In genomic region chr6:149329529-149329928, GRCh38 we compare ENCODE assay signal across 26 cellular contexts. TPM values are rescaled to one million over a fixed set of nuclear protein-coding genes. Genes with fewer than 3 reads are reported as not detected.
DNase-seq lines count a peak whose midpoint lies in the region; ATAC-seq, FAIRE-seq and TF ChIP-seq lines count a peak whose summit lies in the region.
"Had no signal": no experiment of that assay in that cellular context is flagged by ENCODE, and none has a peak within 500 bp of the region (broad histone marks: within the 10 kb centered on the region; RNA-seq: fewer than 3 reads in every experiment).

No MANE protein-coding gene starts in this region.

- no peak for TF ChIP-seq RAD21 in GM12878 (IDR thresholded peaks at IDR 0.05; ENCODE audit: insufficient read depth, low read depth, low read length)

- peak overlapping the region; percentile 54 for H3K4me2 ChIP-seq in GM12878 (ENCODE audit: control insufficient read depth, insufficient read depth)
- H3K4me2 ChIP-seq: hepatocyte, SK-N-SH had no signal

- H3K27me3 ChIP-seq in GM12878 (replicated peaks in 1 of 2; ENCODE audit: control insufficient read depth in 2 of 2, insufficient read depth in 2 of 2, low read length in 1 of 2) = no peaks in the 10 kb centered on the region
- H3K27me3 ChIP-seq: body of pancreas, hepatocyte, sigmoid colon, suprapubic skin had no signal

- no TSS peak for BruUV-seq in GM12878 (replicated peaks; lab: Mats Ljungman, UMichigan)

- POLR2A ChIA-PET in GM12878 (lab: Charles Lee) = no interaction called here
- POLR2A ChIA-PET in HEK293T (lab: Yijun Ruan, JAX) = interaction anchor here (0.9 kb wide), 1 partner anchor 12 kb away, joined by 3 read pairs; the partner anchor contains the start of gene TAB2

- H3K36me3 Mint-ChIP-seq in natural killer cell treated with Interleukin-12 subunit alpha and Interleukin-12 subunit beta and Interleukin-15 and Interleukin-18, amount 100 ng/mL, for 72 hours = no peaks in the 10 kb centered on the region
- no peaks in the 10 kb centered on the region for H3K36me3 Mint-ChIP-seq in natural killer cell
- H3K36me3 Mint-ChIP-seq in T-helper 2 cell treated with Interferon-gamma antibody and Interleukin-4, amounts not matched to agents 5 μg/mL and 100 μg/mL, for 36 hours (ENCODE audit: low read depth) = peaks cover 21% of the 10 kb centered on the region

- no peak overlapping the region for H3K9ac ChIP-seq in GM12878 (ENCODE audit: control insufficient read depth, insufficient read depth, low read length)
- H3K9ac ChIP-seq: SK-N-SH had no signal

- H3K27ac ChIP-seq in GM12878 (ENCODE audit: control insufficient read depth, insufficient read depth) (no peak overlapping the region), substantia nigra (ENCODE audit: low read depth, low read length, poor library complexity, severe bottlenecking) (no peak overlapping the region)
- H3K27ac ChIP-seq: body of pancreas, hepatocyte, left ventricle myocardium inferior, RWPE1, sigmoid colon, suprapubic skin had no signal

- 40% methylated on average over 1 of the region's 1 CpG for WGBS in GM12878 (ENCODE audit: insufficient coverage, insufficient replicate concordance, low lambda C conversion rate, missing lambda C conversion rate)

- DNase-seq in natural killer cell treated with Interleukin-12 subunit alpha and Interleukin-12 subunit beta and Interleukin-15 and Interleukin-18, amount 100 ng/mL, for 72 hours (ENCODE audit: low spot score) = no peak
- DNase-seq in natural killer cell = no peak
- DNase-seq in T-helper 2 cell treated with Interferon-gamma antibody and Interleukin-4, amounts not matched to agents 5 μg/mL and 100 μg/mL, for 36 hours (ENCODE audit: low spot score) = no peak
- no peak for DNase-seq in GM12878 (ENCODE audit: low read depth, low spot score)
- no peak for DNase-seq in substantia nigra (lab: John Stamatoyannopoulos, UW)
- no peak for DNase-seq in HEK293T (ENCODE audit: extremely low spot score)
- no peak for DNase-seq in D341Med (ENCODE audit: low spot score)
- DNase-seq: activated CD8-positive, alpha-beta memory T cell treated with anti-CD3 and anti-CD28 coated beads, Interleukin-2, amount 50 U/mL, for 48 hours; body of pancreas; DMS79; effector memory CD4-positive, alpha-beta T cell; HFFc6; Kasumi-1; left ventricle myocardium inferior; NCI-H2029; NCI-H345; NCI-H774; posterior cingulate gyrus; sigmoid colon; SK-N-SH had no signal

- RAD21 ChIA-PET in GM12878 (lab: Charles Lee; ENCODE audit: unreplicated experiment) = no interaction called here

- no peak for TF ChIP-seq EP300 in GM12878 (IDR thresholded peaks at IDR 0.05; ENCODE audit: borderline replicate concordance in 1 of 2, control insufficient read depth in 1 of 2, low read depth in 2 of 2, low read length in 2 of 2)

- peak overlapping the region; percentile 33 for H3K4me3 Mint-ChIP-seq in natural killer cell treated with Interleukin-12 subunit alpha and Interleukin-12 subunit beta and Interleukin-15 and Interleukin-18, amount 100 ng/mL, for 72 hours
- H3K4me3 Mint-ChIP-seq in natural killer cell = no peak overlapping the region
- H3K4me3 Mint-ChIP-seq in T-helper 2 cell treated with Interferon-gamma antibody and Interleukin-4, amounts not matched to agents 5 μg/mL and 100 μg/mL, for 36 hours = peak overlapping the region; percentile 58
- H3K4me3 Mint-ChIP-seq: HFFc6, neural crest cell had no signal

- peaks cover 9% of the 10 kb centered on the region for H4K20me1 ChIP-seq in GM12878 (ENCODE audit: control insufficient read depth, insufficient read depth)

- SMC1A ChIA-PET in GM12878 (lab: Charles Lee; ENCODE audit: uncharacterized antibody, unreplicated experiment) = interaction anchor here (6.2 kb wide), 1 partner anchor 15 kb away, joined by 54 read pairs; no protein-coding TSS in a partner anchor

- H3K79me2 ChIP-seq in GM12878 (ENCODE audit: control insufficient read depth, insufficient read depth, low read length) = peaks cover 99% of the 10 kb centered on the region

- no peak for TF ChIP-seq CTCF in natural killer cell (IDR thresholded peaks at IDR 0.05)
- no peak for TF ChIP-seq CTCF in GM12878 (IDR thresholded peaks at IDR 0.05 in 2 of 3, conservative IDR thresholded peaks at IDR 0.05 in 1 of 3; ENCODE audit: control insufficient read depth in 2 of 3, extremely low read depth in 1 of 3, insufficient read depth in 1 of 3, low read depth in 3 of 3, low read length in 3 of 3)

- no peaks in the 10 kb centered on the region for H3K27me3 Mint-ChIP-seq in natural killer cell treated with Interleukin-12 subunit alpha and Interleukin-12 subunit beta and Interleukin-15 and Interleukin-18, amount 100 ng/mL, for 72 hours
- no peaks in the 10 kb centered on the region for H3K27me3 Mint-ChIP-seq in natural killer cell (ENCODE audit: low read depth in 2 of 2)
- no peaks in the 10 kb centered on the region for H3K27me3 Mint-ChIP-seq in T-helper 2 cell treated with Interferon-gamma antibody and Interleukin-4, amounts not matched to agents 5 μg/mL and 100 μg/mL, for 36 hours (ENCODE audit: low read depth)

- FAIRE-seq in GM12878 (lab: Jason Lieb, UNC) = no peak
- FAIRE-seq: frontal cortex had no signal

- H3K4me1 ChIP-seq in GM12878 (ENCODE audit: control insufficient read depth, insufficient read depth, low read length) = peaks cover 30% of the 10 kb centered on the region

- in situ Hi-C loops in GM12878 (cut with MboI) = no loop called here

- H3K4me1 Mint-ChIP-seq in natural killer cell treated with Interleukin-12 subunit alpha and Interleukin-12 subunit beta and Interleukin-15 and Interleukin-18, amount 100 ng/mL, for 72 hours (ENCODE audit: low read depth in 2 of 2) = peaks cover 53 to 77% of the 10 kb centered on the region in 2 donors
- peaks cover 67 to 74% of the 10 kb centered on the region in 2 donors for H3K4me1 Mint-ChIP-seq in natural killer cell
- peaks cover 68% of the 10 kb centered on the region for H3K4me1 Mint-ChIP-seq in T-helper 2 cell treated with Interferon-gamma antibody and Interleukin-4, amounts not matched to agents 5 μg/mL and 100 μg/mL, for 36 hours (ENCODE audit: low read depth)

- H2AFZ ChIP-seq in GM12878 (ENCODE audit: control insufficient read depth, low read depth, low read length) = no peak overlapping the region
- H2AFZ ChIP-seq: hepatocyte had no signal

- H3K9me3 Mint-ChIP-seq in natural killer cell treated with Interleukin-12 subunit alpha and Interleukin-12 subunit beta and Interleukin-15 and Interleukin-18, amount 100 ng/mL, for 72 hours = no peaks in the 10 kb centered on the region
- no peaks in the 10 kb centered on the region for H3K9me3 Mint-ChIP-seq in natural killer cell
- no peaks in the 10 kb centered on the region for H3K9me3 Mint-ChIP-seq in T-helper 2 cell treated with Interferon-gamma antibody and Interleukin-4, amounts not matched to agents 5 μg/mL and 100 μg/mL, for 36 hours
- H3K9me3 Mint-ChIP-seq: HFFc6, neural crest cell had no signal

- H3K36me3 ChIP-seq in GM12878 (ENCODE audit: control insufficient read depth in 2 of 2, insufficient read depth in 2 of 2, low read length in 1 of 2) = peaks cover 0 to 5% of the 10 kb centered on the region in 2 experiments; a peak in 1 of 4 replicates
- H3K36me3 ChIP-seq: left ventricle myocardium inferior, sigmoid colon, suprapubic skin had no signal

- ATAC-seq in natural killer cell treated with Interleukin-12 subunit alpha and Interleukin-12 subunit beta and Interleukin-15 and Interleukin-18, amount 100 ng/mL, for 72 hours = no peak
- ATAC-seq in natural killer cell = no peak
- peak; percentile 4; the same call in 1 of the 3 replicates for ATAC-seq in GM12878
- ATAC-seq: body of pancreas, esophagus mucosa had no signal

- no peak for TF ChIP-seq POLR2A in GM12878 (IDR thresholded peaks at IDR 0.05; ENCODE audit: low read depth, low read length)

- CTCF ChIA-PET in GM12878 (lab: Yijun Ruan, JAX) = no interaction called here
- CTCF ChIA-PET in HEK293T (lab: Yijun Ruan, JAX) = no interaction called here

- no peaks in the 10 kb centered on the region for H3K9me3 ChIP-seq in GM12878 (replicated peaks; ENCODE audit: control insufficient read depth, insufficient read depth, low read length)
- H3K9me3 ChIP-seq: body of pancreas, left ventricle myocardium inferior, sigmoid colon, SK-N-SH, suprapubic skin had no signal

- peak overlapping the region in 1 of 2 donors; percentile 13 for H3K27ac Mint-ChIP-seq in natural killer cell treated with Interleukin-12 subunit alpha and Interleukin-12 subunit beta and Interleukin-15 and Interleukin-18, amount 100 ng/mL, for 72 hours
- H3K27ac Mint-ChIP-seq in natural killer cell = no peak overlapping the region
- peak overlapping the region; percentile 32 for H3K27ac Mint-ChIP-seq in T-helper 2 cell treated with Interferon-gamma antibody and Interleukin-4, amounts not matched to agents 5 μg/mL and 100 μg/mL, for 36 hours
- H3K27ac Mint-ChIP-seq: HFFc6 had no signal

- intact Hi-C loops in natural killer cell (cut with micrococcal nuclease) (no loop called here), GM12878 (cut with micrococcal nuclease; ENCODE audit: unreplicated experiment) (no loop called here)

- H3K4me3 ChIP-seq in GM12878 = no peak overlapping the region
- H3K4me3 ChIP-seq: body of pancreas, hepatocyte, left ventricle myocardium inferior, sigmoid colon, suprapubic skin had no signal

TF ChIP-seq in GM12878, 131 proteins besides CTCF, POLR2A, EP300 and RAD21 (continues in another document):
- TF ChIP-seq IKZF1 (conservative IDR thresholded peaks at IDR 0.05) = no peak
- no peak for TF ChIP-seq BCL11A (IDR thresholded peaks at IDR 0.05; ENCODE audit: low read depth, low read length)

TF ChIP-seq in HEK293T, 16 proteins besides CTCF, POLR2A, EP300 and RAD21 (continues in another document):
- TF ChIP-seq L3MBTL2 (conservative IDR thresholded peaks at IDR 0.05) (no peak), SP1 (IDR thresholded peaks at IDR 0.05) (no peak)

RNA-seq across cellular contexts. Expression of gene TAB2, which starts 12.0 kb away (rescaled TPM):
- 100 to 1,000 TPM; 101 TPM for total RNA-seq in natural killer cell treated with Interleukin-12 subunit alpha and Interleukin-12 subunit beta and Interleukin-15 and Interleukin-18, amount 100 ng/mL, for 72 hours
- 10 to 100 TPM; 65.7 to 74.9 (median 68.9) TPM for total RNA-seq in natural killer cell
- total RNA-seq in GM12878 (2013; cell fraction: nucleolus; rRNA removed) = 134 and 148 TPM in 2 replicates
- 21.5 and 25.1 TPM in 2 replicates for total RNA-seq in GM12878 (2014; rRNA removed)
- 34.2 and 35.1 TPM in 2 replicates for total RNA-seq in GM12878 (2014; rRNA removed; fragmentation: Illumina TruSeq; extraction: Trizol)
- total RNA-seq in GM12878 (2021) = 38.1 and 38.4 TPM in 2 replicates
- polyA plus RNA-seq in GM12878 (2011; ENCODE audit: low read depth) = 15.4 TPM
- polyA plus RNA-seq in GM12878 (2011; rRNA removed) = 66.3 and 75.5 TPM in 2 replicates
- polyA plus RNA-seq in GM12878 (2011; cell fraction: cytosol; rRNA removed) = 29.4 and 47.6 TPM in 2 replicates
- polyA plus RNA-seq in GM12878 (2011; cell fraction: nucleus; rRNA removed) = 31.6 and 44.6 TPM in 2 replicates
- polyA plus RNA-seq in GM12878 (2012) = 19.0 and 26.7 TPM in 2 replicates
- 48.6 and 68.8 TPM in 2 replicates for polyA plus RNA-seq in GM12878 (2014; fragmentation: Illumina TruSeq; extraction: Trizol)
- 10 to 100 TPM; 12.5 to 13.7 TPM for polyA plus RNA-seq in GM12878 (2014; fragmentation: Nextera tagmentation; extraction: Ambion mirVana)
- 23.1 and 24.5 TPM in 2 replicates for polyA plus RNA-seq in GM12878 (2014; rRNA removed)
- 10 to 100 TPM in 1 of 2 experiments, 1 to 10 TPM in 1; 8.9 to 10.5 TPM for polyA plus RNA-seq in GM12878 (2016; fragmentation: Nextera tagmentation; extraction: Ambion mirVana)
- 97.6 and 138 TPM in 2 replicates for polyA minus RNA-seq in GM12878 (2011; rRNA and poly(A)+ RNA removed)
- polyA minus RNA-seq in GM12878 (2011; cell fraction: cytosol; rRNA and poly(A)+ RNA removed) = 27.3 and 28.2 TPM in 2 replicates
- polyA minus RNA-seq in GM12878 (2011; cell fraction: nucleus; rRNA and poly(A)+ RNA removed) = 59.6 and 89.6 TPM in 2 replicates
